19 cellular contexts compared by ENCODE assay signal in the genomic region with DNA sequence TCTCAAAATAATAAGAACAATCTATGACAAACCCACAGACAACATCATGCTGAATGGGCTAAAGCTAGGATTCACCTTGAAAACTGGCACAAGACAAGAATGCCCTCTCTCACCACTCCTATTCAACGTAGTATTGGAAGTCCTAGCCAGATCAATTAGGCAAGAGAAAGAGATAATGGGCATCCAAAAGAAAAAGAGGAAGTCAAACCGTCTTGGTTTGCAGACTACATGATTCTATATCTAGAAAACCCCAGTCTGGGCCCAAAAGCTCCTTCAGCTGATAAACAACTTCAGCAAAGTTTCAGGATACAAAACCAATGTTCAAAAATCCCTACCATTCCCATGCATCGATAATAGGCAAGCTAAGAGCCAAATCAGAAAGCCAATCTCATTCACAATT. TPM values are rescaled to one million over a fixed set of nuclear protein-coding genes. Genes with fewer than 3 reads are reported as not detected.
DNase-seq lines count a peak whose midpoint lies in the region; ATAC-seq, FAIRE-seq and TF ChIP-seq lines count a peak whose summit lies in the region.
"Had no signal": no experiment of that assay in that cellular context is flagged by ENCODE, and none has a peak within 500 bp of the region (broad histone marks: within the 10 kb centered on the region; RNA-seq: fewer than 3 reads in every experiment).

No MANE protein-coding gene starts in this region.

- peaks cover 4% of the 10 kb centered on the region; the same call in 2 of the 3 replicates for H3K9me3 ChIP-seq in A549
- no peaks in the 10 kb centered on the region; the same call in 1 of the 3 replicates for H3K9me3 ChIP-seq in GM12878 (replicated peaks; ENCODE audit: control insufficient read depth, insufficient read depth, low read length)
- no peaks in the 10 kb centered on the region for H3K9me3 ChIP-seq in right atrium auricular region
- H3K9me3 ChIP-seq: BE2C had no signal

- SMC1A ChIA-PET in GM12878 (lab: Charles Lee; ENCODE audit: uncharacterized antibody, unreplicated experiment), result interaction anchor here (1.5 kb wide), 1 partner anchor 29 kb away, joined by 3 read pairs; no protein-coding TSS in a partner anchor

- H4K20me1 ChIP-seq in GM12878 (ENCODE audit: control insufficient read depth, insufficient read depth), result no peaks in the 10 kb centered on the region

- no peak overlapping the region for H3K4me2 ChIP-seq in A549
- H3K4me2 ChIP-seq in GM12878 (ENCODE audit: control insufficient read depth, insufficient read depth), result no peak overlapping the region
- H3K4me2 ChIP-seq: GM23338 had no signal

- TF ChIP-seq POLR2A in A549 (IDR thresholded peaks at IDR 0.05; ENCODE audit: low read length) (no peak), GM12878 (IDR thresholded peaks at IDR 0.05; ENCODE audit: low read depth, low read length) (no peak)

- no peak overlapping the region for H3K9ac ChIP-seq in GM12878 (ENCODE audit: control insufficient read depth, insufficient read depth, low read length)

- no peak overlapping the region for H2AFZ ChIP-seq in GM12878 (ENCODE audit: control insufficient read depth, low read depth, low read length)
- H2AFZ ChIP-seq: GM23338 had no signal

- TF ChIP-seq RAD21 in A549 (conservative IDR thresholded peaks at IDR 0.05 in 1 of 2, IDR thresholded peaks at IDR 0.05 in 1 of 2) (no peak), GM12878 (IDR thresholded peaks at IDR 0.05; ENCODE audit: insufficient read depth, low read depth, low read length) (no peak)

- CTCF ChIA-PET in A549 (lab: Yijun Ruan, JAX), result no interaction called here
- CTCF ChIA-PET in GM12878 (lab: Yijun Ruan, JAX), result no interaction called here

- intact Hi-C loops in GM12878 (cut with micrococcal nuclease; ENCODE audit: unreplicated experiment), result no loop called here

- POLR2A ChIA-PET in A549 (lab: Yijun Ruan, JAX), result no interaction called here
- POLR2A ChIA-PET in GM12878 (lab: Charles Lee), result no interaction called here

- H3K4me1 ChIP-seq in A549 (peaks cover 11% of the 10 kb centered on the region), GM12878 (ENCODE audit: control insufficient read depth, insufficient read depth, low read length) (no peaks in the 10 kb centered on the region), right atrium auricular region (no peaks in the 10 kb centered on the region)

- H3K4me3 ChIP-seq in A549, result no peak overlapping the region
- H3K4me3 ChIP-seq in GM12878, result no peak overlapping the region
- no peak overlapping the region for H3K4me3 ChIP-seq in right atrium auricular region
- H3K4me3 ChIP-seq: GM23338, HAP-1 had no signal

- 82% methylated on average over 3 of the region's 3 CpGs for WGBS in A549 (ENCODE audit: missing lambda C conversion rate)
- 20% methylated on average over 3 of the region's 3 CpGs for WGBS in GM12878 (ENCODE audit: insufficient coverage, insufficient replicate concordance, low lambda C conversion rate, missing lambda C conversion rate)

- TF ChIP-seq CTCF in A549 (IDR thresholded peaks at IDR 0.05) (no peak), GM12878 (IDR thresholded peaks at IDR 0.05 in 2 of 3, conservative IDR thresholded peaks at IDR 0.05 in 1 of 3; ENCODE audit: control insufficient read depth in 2 of 3, extremely low read depth in 1 of 3, insufficient read depth in 1 of 3, low read depth in 3 of 3, low read length in 3 of 3) (no peak), right atrium auricular region (IDR thresholded peaks at IDR 0.05) (no peak)

- ATAC-seq in A549, result no peak
- peak; percentile 41 for ATAC-seq in GM18868 (IDR thresholded peaks at IDR 0.05; ENCODE audit: unreplicated experiment)
- ATAC-seq in GM12878, result no peak
- no peak for ATAC-seq in GM19023 (IDR thresholded peaks at IDR 0.05; ENCODE audit: unreplicated experiment)
- ATAC-seq: GM23338 had no signal

- in situ Hi-C loops in GM12878 (cut with MboI), result loop anchor here (10.0 kb wide), 1 partner anchor 64 kb away; no protein-coding TSS in a partner anchor

- H3K27ac ChIP-seq in A549 (no peak overlapping the region), GM12878 (ENCODE audit: control insufficient read depth, insufficient read depth) (no peak overlapping the region), right atrium auricular region (no peak overlapping the region)

- DNase-seq in A549 (ENCODE audit: low read depth in 1 of 2, low spot score in 1 of 2) (no peak), RPMI8226 (peak; percentile 3), GM12878 (ENCODE audit: low read depth, low spot score) (no peak), right atrium auricular region (ENCODE audit: low spot score) (no peak), NCI-H2081 (lab: John Stamatoyannopoulos, UW) (no peak), NCI-H748 treated with DMSO at 0.1 percent for 48 hours (lab: John Stamatoyannopoulos, UW) (no peak)
- DNase-seq: BE2C; Calu3; CD4-positive, alpha-beta memory T cell; DMS153; KG1; NCI-H1417; NCI-H187 treated with DMSO at 0.1 percent for 48 hours; NCI-H69; Right ventricle myocardium superior had no signal

- H3K36me3 ChIP-seq in GM12878 (ENCODE audit: control insufficient read depth in 2 of 2, insufficient read depth in 2 of 2, low read length in 1 of 2), result no peaks in the 10 kb centered on the region; a peak in 1 of 4 replicates
- no peaks in the 10 kb centered on the region for H3K36me3 ChIP-seq in right atrium auricular region
- H3K36me3 ChIP-seq: BE2C, HAP-1 had no signal

- BruUV-seq in GM12878 (replicated peaks; lab: Mats Ljungman, UMichigan), result no TSS peak

- no peaks in the 10 kb centered on the region for H3K79me2 ChIP-seq in GM12878 (ENCODE audit: control insufficient read depth, insufficient read depth, low read length)

- TF ChIP-seq EP300 in A549 (IDR thresholded peaks at IDR 0.05) (no peak), GM12878 (IDR thresholded peaks at IDR 0.05; ENCODE audit: borderline replicate concordance in 1 of 2, control insufficient read depth in 1 of 2, low read depth in 2 of 2, low read length in 2 of 2) (no peak)

- no peaks in the 10 kb centered on the region for H3K27me3 ChIP-seq in GM12878 (replicated peaks in 1 of 2; ENCODE audit: control insufficient read depth in 2 of 2, insufficient read depth in 2 of 2, low read length in 1 of 2)
- no peaks in the 10 kb centered on the region for H3K27me3 ChIP-seq in right atrium auricular region
- H3K27me3 ChIP-seq: BE2C had no signal

- RAD21 ChIA-PET in GM12878 (lab: Charles Lee; ENCODE audit: unreplicated experiment), result no interaction called here

- FAIRE-seq in A549 (lab: Jason Lieb, UNC) (peak; percentile 81), GM12878 (lab: Jason Lieb, UNC) (no peak)

TF ChIP-seq in A549, 52 proteins besides CTCF, POLR2A, EP300 and RAD21 (continues in another document):
- TF ChIP-seq RARB (CRISPR knock-in tag; IDR thresholded peaks at IDR 0.05), result no peak
- TF ChIP-seq, protein P1, sequence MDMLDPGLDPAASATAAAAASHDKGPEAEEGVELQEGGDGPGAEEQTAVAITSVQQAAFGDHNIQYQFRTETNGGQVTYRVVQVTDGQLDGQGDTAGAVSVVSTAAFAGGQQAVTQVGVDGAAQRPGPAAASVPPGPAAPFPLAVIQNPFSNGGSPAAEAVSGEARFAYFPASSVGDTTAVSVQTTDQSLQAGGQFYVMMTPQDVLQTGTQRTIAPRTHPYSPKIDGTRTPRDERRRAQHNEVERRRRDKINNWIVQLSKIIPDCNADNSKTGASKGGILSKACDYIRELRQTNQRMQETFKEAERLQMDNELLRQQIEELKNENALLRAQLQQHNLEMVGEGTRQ (IDR thresholded peaks at IDR 0.05), result no peak
- no peak for TF ChIP-seq HOXB5 (CRISPR knock-in tag; IDR thresholded peaks at IDR 0.05)
- no peak for TF ChIP-seq ZNF302 (CRISPR knock-in tag; IDR thresholded peaks at IDR 0.05)

TF ChIP-seq in GM12878, 131 proteins besides CTCF, POLR2A, EP300 and RAD21:
- TF ChIP-seq SUPT20H (IDR thresholded peaks at IDR 0.05; ENCODE audit: borderline replicate concordance, control insufficient read depth, low read depth, low read length) (no peak), SPI1 (IDR thresholded peaks at IDR 0.05; ENCODE audit: borderline replicate concordance, insufficient read depth, low read depth, low read length) (peak; percentile 57)

RNA-seq across cellular contexts. Expression of a gene that starts 59.0 kb away (rescaled TPM):
- polyA plus RNA-seq in A549 (2011; rRNA removed) (20.8 and 23.7 TPM in 2 replicates), A549 (2017; fragmentation: RNase III; extraction: RNeasy Plus Mini Kit Qiagen cat#74134 plus additional on column Dnase treatment) (13.0 to 14.2 TPM (median 13.9 TPM) in 3 replicates), GM12878 (2011; rRNA removed) (19.0 and 30.6 TPM in 2 replicates), GM12878 (2014; fragmentation: Illumina TruSeq; extraction: Trizol) (11.0 and 11.3 TPM in 2 replicates), GM12878 (2014; fragmentation: Nextera tagmentation; extraction: Ambion mirVana) (1 to 10 TPM; 4.8 to 6.0 TPM), GM12878 (2014; rRNA removed) (4.8 and 6.0 TPM in 2 replicates), GM12878 (2016; fragmentation: Nextera tagmentation; extraction: Ambion mirVana) (1 to 10 TPM; 7.3 to 8.2 TPM)
- 5.6 and 7.1 TPM in 2 replicates for polyA plus RNA-seq in A549 (2012; cell fraction: cytosol; rRNA removed)
- 3.9 and 6.2 TPM in 2 replicates for polyA plus RNA-seq in A549 (2012; cell fraction: nucleus; rRNA removed)
- polyA minus RNA-seq in A549 (2011; rRNA and poly(A)+ RNA removed), result 10.5 and 11.4 TPM in 2 replicates
- total RNA-seq in GM12878 (2013; cell fraction: nucleolus; rRNA removed), result 58.8 and 78.2 TPM in 2 replicates
- total RNA-seq in GM12878 (2014; rRNA removed) (7.9 and 9.0 TPM in 2 replicates), GM12878 (2014; rRNA removed; fragmentation: Illumina TruSeq; extraction: Trizol) (9.8 and 10.5 TPM in 2 replicates), GM12878 (2021) (8.0 and 8.2 TPM in 2 replicates), right atrium auricular region (10 to 100 TPM in 1 of 2 donors, 1 to 10 TPM in 1; 8.7 to 13.0 TPM)
- 2.9 TPM for polyA plus RNA-seq in GM12878 (2011; ENCODE audit: low read depth)
- 8.4 and 10.0 TPM in 2 replicates for polyA plus RNA-seq in GM12878 (2011; cell fraction: cytosol; rRNA removed)
- polyA plus RNA-seq in GM12878 (2011; cell fraction: nucleus; rRNA removed), result 15.0 and 15.1 TPM in 2 replicates
- polyA plus RNA-seq in GM12878 (2012), result 5.8 and 6.4 TPM in 2 replicates
- 17.7 and 19.7 TPM in 2 replicates for polyA minus RNA-seq in GM12878 (2011; rRNA and poly(A)+ RNA removed)
- 4.7 and 5.2 TPM in 2 replicates for polyA minus RNA-seq in GM12878 (2011; cell fraction: cytosol; rRNA and poly(A)+ RNA removed)
- 26.6 and 47.5 TPM in 2 replicates for polyA minus RNA-seq in GM12878 (2011; cell fraction: nucleus; rRNA and poly(A)+ RNA removed)
